ENCODE assay signal across 8 cellular contexts in genomic region chr19:11496391-11497163, GRCh38. TPM values are rescaled to one million over a fixed set of nuclear protein-coding genes. Genes with fewer than 3 reads are reported as not detected.
DNase-seq lines count a peak whose midpoint lies in the region; ATAC-seq lines count a peak whose summit lies in the region.

No MANE protein-coding gene starts in this region.

- DNase-seq in CD1c-positive myeloid dendritic cell (ENCODE audit: extremely low spot score) (peak; percentile 62), HS-5 (ENCODE audit: low read depth) (peak; percentile 46), SK-N-DZ (ENCODE audit: low spot score) (peak; percentile 59), head of caudate nucleus (peak; percentile 30 to 83 (median 63)), retina (peak; percentile 43)
- peak; percentile 19 to 55 (median 34) for DNase-seq in activated naive CD4-positive, alpha-beta T cell (lab: John Stamatoyannopoulos, UW)

- intact Hi-C loops in head of caudate nucleus (cut with DNase I) = no loop called here

- no peak for ATAC-seq in HG03342 (IDR thresholded peaks at IDR 0.05; ENCODE audit: unreplicated experiment)
- no peak for ATAC-seq in GM21423 (IDR thresholded peaks at IDR 0.05; ENCODE audit: unreplicated experiment)

RNA-seq across cellular contexts. Expression of gene ZNF653, which starts 9.1 kb away (rescaled TPM):
- polyA plus RNA-seq in SK-N-DZ (2014; cell fraction: cytosol; rRNA removed) = 4.0 and 10.3 TPM in 2 replicates
- 8.2 and 13.5 TPM in 2 replicates for polyA plus RNA-seq in SK-N-DZ (2014; cell fraction: nucleus; rRNA removed)

RNA-seq across cellular contexts. Expression of gene ELAVL3, which starts 15.7 kb away (rescaled TPM):
- polyA plus RNA-seq in SK-N-DZ (2014; cell fraction: cytosol; rRNA removed) = 66.4 and 88.5 TPM in 2 replicates
- 47.9 and 77.2 TPM in 2 replicates for polyA plus RNA-seq in SK-N-DZ (2014; cell fraction: nucleus; rRNA removed)

RNA-seq across cellular contexts. Expression of gene ECSIT, which starts 32.4 kb away (rescaled TPM):
- 80.7 and 86.5 TPM in 2 replicates for polyA plus RNA-seq in SK-N-DZ (2014; cell fraction: cytosol; rRNA removed)
- polyA plus RNA-seq in SK-N-DZ (2014; cell fraction: nucleus; rRNA removed) = 105 and 118 TPM in 2 replicates

RNA-seq across cellular contexts. Expression of gene CNN1, which starts 42.1 kb away (rescaled TPM):
- polyA plus RNA-seq in SK-N-DZ (2014; cell fraction: cytosol; rRNA removed) = 10.9 and 22.8 TPM in 2 replicates
- polyA plus RNA-seq in SK-N-DZ (2014; cell fraction: nucleus; rRNA removed) = 4.8 and 10.8 TPM in 2 replicates
